Comparison of ENCODE assay signal across 1 cellular context in genomic region chr18:62454527-62454926, GRCh38.
A peak's percentile ranks its signal among the peaks of the same experiment; 100 is the strongest.
TF ChIP-seq lines count a peak whose summit lies in the region.

No MANE protein-coding gene starts in this region.

TF ChIP-seq in HepG2, 621 proteins besides CTCF, POLR2A, EP300 and RAD21 (continued from another document):
- TF ChIP-seq SUZ12 (IDR thresholded peaks at IDR 0.05; ENCODE audit: low read depth, low read length), result no peak
- no peak for TF ChIP-seq ZNF337 (CRISPR knock-in tag; IDR thresholded peaks at IDR 0.05; ENCODE audit: borderline replicate concordance, low read depth)
- TF ChIP-seq, protein P1, sequence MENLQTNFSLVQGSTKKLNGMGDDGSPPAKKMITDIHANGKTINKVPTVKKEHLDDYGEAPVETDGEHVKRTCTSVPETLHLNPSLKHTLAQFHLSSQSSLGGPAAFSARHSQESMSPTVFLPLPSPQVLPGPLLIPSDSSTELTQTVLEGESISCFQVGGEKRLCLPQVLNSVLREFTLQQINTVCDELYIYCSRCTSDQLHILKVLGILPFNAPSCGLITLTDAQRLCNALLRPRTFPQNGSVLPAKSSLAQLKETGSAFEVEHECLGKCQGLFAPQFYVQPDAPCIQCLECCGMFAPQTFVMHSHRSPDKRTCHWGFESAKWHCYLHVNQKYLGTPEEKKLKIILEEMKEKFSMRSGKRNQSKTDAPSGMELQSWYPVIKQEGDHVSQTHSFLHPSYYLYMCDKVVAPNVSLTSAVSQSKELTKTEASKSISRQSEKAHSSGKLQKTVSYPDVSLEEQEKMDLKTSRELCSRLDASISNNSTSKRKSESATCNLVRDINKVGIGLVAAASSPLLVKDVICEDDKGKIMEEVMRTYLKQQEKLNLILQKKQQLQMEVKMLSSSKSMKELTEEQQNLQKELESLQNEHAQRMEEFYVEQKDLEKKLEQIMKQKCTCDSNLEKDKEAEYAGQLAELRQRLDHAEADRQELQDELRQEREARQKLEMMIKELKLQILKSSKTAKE (CRISPR knock-in tag; IDR thresholded peaks at IDR 0.05; ENCODE audit: borderline replicate concordance), result no peak
- TF ChIP-seq ZNF280D (CRISPR knock-in tag; IDR thresholded peaks at IDR 0.05), result peak; percentile 44; the same call in 1 of the 2 replicates
- peak; percentile 92 for TF ChIP-seq ZNF121 (CRISPR knock-in tag; IDR thresholded peaks at IDR 0.05)
- no peak for TF ChIP-seq GMEB2 (CRISPR knock-in tag; IDR thresholded peaks at IDR 0.05; ENCODE audit: low read depth)
- TF ChIP-seq FOXK1 (CRISPR knock-in tag; IDR thresholded peaks at IDR 0.05; ENCODE audit: borderline replicate concordance, low read depth), result no peak
- TF ChIP-seq MAX (IDR thresholded peaks at IDR 0.05), result 0 out of 2 replicates have a peak, but pooled peaks have one; percentile 18
- no peak for TF ChIP-seq PCBP1 (IDR thresholded peaks at IDR 0.05; ENCODE audit: borderline replicate concordance, low read depth, low read length)
- TF ChIP-seq SRSF1 (optimal IDR thresholded peaks at IDR 0.05; ENCODE audit: low read depth, low read length), result no peak
- TF ChIP-seq DNMT1 (CRISPR knock-in tag; IDR thresholded peaks at IDR 0.05), result no peak
- no peak for TF ChIP-seq PHF21A (CRISPR knock-in tag; IDR thresholded peaks at IDR 0.05)
- TF ChIP-seq ZMYM3 (CRISPR knock-in tag; IDR thresholded peaks at IDR 0.05), result 0 out of 2 replicates have a peak, but pooled peaks have one; percentile 14
